8 cellular contexts compared by ENCODE assay signal in the genomic region with DNA sequence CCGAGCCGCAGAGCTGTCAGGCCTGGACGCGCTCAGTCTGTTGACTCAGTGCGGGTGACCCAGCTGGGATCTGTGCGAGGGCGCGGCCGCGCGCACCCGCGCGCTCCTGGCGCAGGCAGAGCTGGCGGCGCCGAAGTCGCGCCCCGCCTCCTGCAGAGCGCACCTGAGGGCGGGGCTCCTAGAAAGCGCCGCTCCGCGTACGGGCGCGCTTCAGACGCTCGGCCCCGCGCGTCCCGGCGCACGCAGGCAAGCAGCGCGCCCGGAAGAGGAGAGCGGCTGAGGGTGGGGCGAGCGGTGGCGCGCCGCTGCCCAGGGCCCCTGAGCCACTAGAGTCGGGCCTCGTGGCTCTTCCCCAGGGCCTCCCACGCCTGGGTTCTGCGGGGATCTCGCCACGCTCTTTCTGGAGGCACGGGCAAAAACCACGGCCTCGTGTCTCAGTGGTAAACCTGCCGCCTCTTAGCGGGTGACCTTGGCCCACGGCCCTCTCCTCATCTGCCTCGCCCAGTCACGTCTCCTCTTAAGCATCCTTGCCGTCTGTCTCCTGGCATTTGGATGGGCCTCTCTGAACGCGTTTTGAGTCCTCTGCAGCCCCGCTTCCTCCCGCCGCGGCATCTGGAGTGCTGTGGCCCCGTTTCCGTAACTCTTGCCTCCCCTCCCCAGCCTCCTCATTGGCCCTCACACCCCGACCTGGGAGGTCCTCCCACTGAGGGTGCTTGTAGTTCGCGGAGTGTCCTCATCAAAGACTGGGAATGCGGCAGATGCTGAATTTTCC. TPM values are rescaled to one million over a fixed set of nuclear protein-coding genes. Genes with fewer than 3 reads are reported as not detected.
DNase-seq lines count a peak whose midpoint lies in the region; ATAC-seq and TF ChIP-seq lines count a peak whose summit lies in the region.

A gene with protein sequence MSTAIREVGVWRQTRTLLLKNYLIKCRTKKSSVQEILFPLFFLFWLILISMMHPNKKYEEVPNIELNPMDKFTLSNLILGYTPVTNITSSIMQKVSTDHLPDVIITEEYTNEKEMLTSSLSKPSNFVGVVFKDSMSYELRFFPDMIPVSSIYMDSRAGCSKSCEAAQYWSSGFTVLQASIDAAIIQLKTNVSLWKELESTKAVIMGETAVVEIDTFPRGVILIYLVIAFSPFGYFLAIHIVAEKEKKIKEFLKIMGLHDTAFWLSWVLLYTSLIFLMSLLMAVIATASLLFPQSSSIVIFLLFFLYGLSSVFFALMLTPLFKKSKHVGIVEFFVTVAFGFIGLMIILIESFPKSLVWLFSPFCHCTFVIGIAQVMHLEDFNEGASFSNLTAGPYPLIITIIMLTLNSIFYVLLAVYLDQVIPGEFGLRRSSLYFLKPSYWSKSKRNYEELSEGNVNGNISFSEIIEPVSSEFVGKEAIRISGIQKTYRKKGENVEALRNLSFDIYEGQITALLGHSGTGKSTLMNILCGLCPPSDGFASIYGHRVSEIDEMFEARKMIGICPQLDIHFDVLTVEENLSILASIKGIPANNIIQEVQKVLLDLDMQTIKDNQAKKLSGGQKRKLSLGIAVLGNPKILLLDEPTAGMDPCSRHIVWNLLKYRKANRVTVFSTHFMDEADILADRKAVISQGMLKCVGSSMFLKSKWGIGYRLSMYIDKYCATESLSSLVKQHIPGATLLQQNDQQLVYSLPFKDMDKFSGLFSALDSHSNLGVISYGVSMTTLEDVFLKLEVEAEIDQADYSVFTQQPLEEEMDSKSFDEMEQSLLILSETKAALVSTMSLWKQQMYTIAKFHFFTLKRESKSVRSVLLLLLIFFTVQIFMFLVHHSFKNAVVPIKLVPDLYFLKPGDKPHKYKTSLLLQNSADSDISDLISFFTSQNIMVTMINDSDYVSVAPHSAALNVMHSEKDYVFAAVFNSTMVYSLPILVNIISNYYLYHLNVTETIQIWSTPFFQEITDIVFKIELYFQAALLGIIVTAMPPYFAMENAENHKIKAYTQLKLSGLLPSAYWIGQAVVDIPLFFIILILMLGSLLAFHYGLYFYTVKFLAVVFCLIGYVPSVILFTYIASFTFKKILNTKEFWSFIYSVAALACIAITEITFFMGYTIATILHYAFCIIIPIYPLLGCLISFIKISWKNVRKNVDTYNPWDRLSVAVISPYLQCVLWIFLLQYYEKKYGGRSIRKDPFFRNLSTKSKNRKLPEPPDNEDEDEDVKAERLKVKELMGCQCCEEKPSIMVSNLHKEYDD (N-terminal part only) (minus strand): TSS at position 74 of the 772 bp plus-strand sequence. CDS start 12,718 bp downstream, outside the sequence.

- peak within 1 kb of the TSS; percentile 78 to 95 for H3K27ac ChIP-seq in lung (ENCODE audit: low read depth in 1 of 2, low read length in 1 of 2)

- intact Hi-C loops in CD14-positive monocyte (cut with micrococcal nuclease), result no loop called here

- no peaks in the 10 kb centered on the region for H3K36me3 ChIP-seq in lung (ENCODE audit: control insufficient read depth in 2 of 2, insufficient read depth in 2 of 2, low read length in 2 of 2)

- TF ChIP-seq CTCF in CD14-positive monocyte (IDR thresholded peaks at IDR 0.05), result no peak
- no peak for TF ChIP-seq CTCF in lung (IDR thresholded peaks at IDR 0.05; ENCODE audit: control extremely low read depth, extremely low read depth)

- H3K27me3 Mint-ChIP-seq in CD14-positive monocyte (ENCODE audit: low read depth in 3 of 3), result peaks cover 5 to 21% (median 11%) of the 10 kb centered on the region in 3 donors

- H3K27me3 ChIP-seq in lung (ENCODE audit: control insufficient read depth, insufficient read depth), result no peaks in the 10 kb centered on the region

- peak within 1 kb of the TSS; percentile 92 to 97 for H3K4me3 Mint-ChIP-seq in CD14-positive monocyte

- DNase-seq in CD14-positive monocyte (ENCODE audit: low spot score) (peak; percentile 84), NCI-H774 (lab: John Stamatoyannopoulos, UW) (peak; percentile 99), lung (ENCODE audit: low spot score) (peak; percentile 90)
- DNase-seq in activated CD8-positive, alpha-beta memory T cell treated with anti-CD3 and anti-CD28 coated beads for 24 hours, result peak; percentile 91
- DNase-seq in effector CD4-positive, alpha-beta T cell, result peak; percentile 83
- peak; percentile 70 to 82 (median 72) for DNase-seq in stimulated activated CD4-positive, alpha-beta T cell treated with anti-CD3 and anti-CD28 coated beads, TNF-alpha, amount 100 ng/mL, for 24 hours (ENCODE audit: low read depth in 3 of 3)

- ATAC-seq in GM19397 (IDR thresholded peaks at IDR 0.05; ENCODE audit: unreplicated experiment), result peak; percentile 97
- peak; percentile 95 for ATAC-seq in HG03565 (IDR thresholded peaks at IDR 0.05; ENCODE audit: unreplicated experiment)
- peak; percentile 98 for ATAC-seq in lung (ENCODE audit: insufficient read depth, low FRiP score)

- peaks cover 0 to 8% (median 0%) of the 10 kb centered on the region in 7 donors for H3K9me3 Mint-ChIP-seq in CD14-positive monocyte

- peak within 1 kb of the TSS; percentile 69 to 84 (median 73) for H3K27ac Mint-ChIP-seq in CD14-positive monocyte

- H3K4me1 Mint-ChIP-seq in CD14-positive monocyte, result peaks cover 28% of the 10 kb centered on the region

- H3K36me3 Mint-ChIP-seq in CD14-positive monocyte, result no peaks in the 10 kb centered on the region

- H3K4me1 ChIP-seq in lung (ENCODE audit: control insufficient read depth in 2 of 2, insufficient read depth in 2 of 2, low read length in 2 of 2), result no peaks in the 10 kb centered on the region

- 1% methylated on average over 46 to 74 of the region's 74 CpGs for WGBS in lung, 2 donors

- peak within 1 kb of the TSS; percentile 97 for H3K4me3 ChIP-seq in lung

- no peaks in the 10 kb centered on the region for H3K9me3 ChIP-seq in lung (ENCODE audit: control insufficient read depth in 2 of 2, insufficient read depth in 1 of 2, low read length in 1 of 2)

RNA-seq across cellular contexts. Expression of the gene that starts here (rescaled TPM):
- polyA plus RNA-seq in CD14-positive monocyte, result under 1 TPM; 0.50 to 0.73 TPM
- 10 to 100 TPM; 16.8 to 76.3 TPM for total RNA-seq in lung
- 10 to 100 TPM in 1 of 2 donors, 1 to 10 TPM in 1; 4.8 to 22.8 TPM for polyA plus RNA-seq in lung

Comparison
In these comparisons a context has a peak if more than half of its experiments do, and no peak if none do; other contexts are left out.
1. Peak in every context shown above with its lines: DNase-seq, ATAC-seq, H3K4me3 ChIP-seq and H3K27ac ChIP-seq.
2. Peak in DNase-seq in CD14-positive monocyte; RNA of the gene not detected or under 1 TPM.